ENCODE assay signal across 1 cellular context in the genomic region with DNA sequence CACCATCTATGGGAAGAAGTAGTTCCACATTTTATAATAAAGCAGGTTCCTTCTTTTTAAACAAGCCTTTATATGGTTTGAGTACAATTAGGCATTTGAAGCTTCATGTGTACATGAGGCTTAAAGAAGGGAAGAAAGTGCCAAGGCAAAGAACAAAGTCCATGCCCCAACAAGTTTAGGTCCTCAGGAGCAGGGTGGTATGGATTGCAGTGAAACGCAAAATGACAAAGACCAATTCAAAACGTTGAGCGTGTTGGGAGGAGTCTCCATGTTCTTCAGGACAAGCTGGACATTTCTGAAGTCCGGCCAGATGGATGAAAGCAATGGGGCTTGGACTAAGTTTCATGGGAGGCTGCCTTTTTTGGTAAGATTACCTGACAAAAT.
TF ChIP-seq lines count a peak whose summit lies in the region.

No MANE protein-coding gene starts in this region.

TF ChIP-seq in HepG2, 621 proteins besides CTCF, POLR2A, EP300 and RAD21 (continued from another document and continues in another):
- TF ChIP-seq, protein P1, sequence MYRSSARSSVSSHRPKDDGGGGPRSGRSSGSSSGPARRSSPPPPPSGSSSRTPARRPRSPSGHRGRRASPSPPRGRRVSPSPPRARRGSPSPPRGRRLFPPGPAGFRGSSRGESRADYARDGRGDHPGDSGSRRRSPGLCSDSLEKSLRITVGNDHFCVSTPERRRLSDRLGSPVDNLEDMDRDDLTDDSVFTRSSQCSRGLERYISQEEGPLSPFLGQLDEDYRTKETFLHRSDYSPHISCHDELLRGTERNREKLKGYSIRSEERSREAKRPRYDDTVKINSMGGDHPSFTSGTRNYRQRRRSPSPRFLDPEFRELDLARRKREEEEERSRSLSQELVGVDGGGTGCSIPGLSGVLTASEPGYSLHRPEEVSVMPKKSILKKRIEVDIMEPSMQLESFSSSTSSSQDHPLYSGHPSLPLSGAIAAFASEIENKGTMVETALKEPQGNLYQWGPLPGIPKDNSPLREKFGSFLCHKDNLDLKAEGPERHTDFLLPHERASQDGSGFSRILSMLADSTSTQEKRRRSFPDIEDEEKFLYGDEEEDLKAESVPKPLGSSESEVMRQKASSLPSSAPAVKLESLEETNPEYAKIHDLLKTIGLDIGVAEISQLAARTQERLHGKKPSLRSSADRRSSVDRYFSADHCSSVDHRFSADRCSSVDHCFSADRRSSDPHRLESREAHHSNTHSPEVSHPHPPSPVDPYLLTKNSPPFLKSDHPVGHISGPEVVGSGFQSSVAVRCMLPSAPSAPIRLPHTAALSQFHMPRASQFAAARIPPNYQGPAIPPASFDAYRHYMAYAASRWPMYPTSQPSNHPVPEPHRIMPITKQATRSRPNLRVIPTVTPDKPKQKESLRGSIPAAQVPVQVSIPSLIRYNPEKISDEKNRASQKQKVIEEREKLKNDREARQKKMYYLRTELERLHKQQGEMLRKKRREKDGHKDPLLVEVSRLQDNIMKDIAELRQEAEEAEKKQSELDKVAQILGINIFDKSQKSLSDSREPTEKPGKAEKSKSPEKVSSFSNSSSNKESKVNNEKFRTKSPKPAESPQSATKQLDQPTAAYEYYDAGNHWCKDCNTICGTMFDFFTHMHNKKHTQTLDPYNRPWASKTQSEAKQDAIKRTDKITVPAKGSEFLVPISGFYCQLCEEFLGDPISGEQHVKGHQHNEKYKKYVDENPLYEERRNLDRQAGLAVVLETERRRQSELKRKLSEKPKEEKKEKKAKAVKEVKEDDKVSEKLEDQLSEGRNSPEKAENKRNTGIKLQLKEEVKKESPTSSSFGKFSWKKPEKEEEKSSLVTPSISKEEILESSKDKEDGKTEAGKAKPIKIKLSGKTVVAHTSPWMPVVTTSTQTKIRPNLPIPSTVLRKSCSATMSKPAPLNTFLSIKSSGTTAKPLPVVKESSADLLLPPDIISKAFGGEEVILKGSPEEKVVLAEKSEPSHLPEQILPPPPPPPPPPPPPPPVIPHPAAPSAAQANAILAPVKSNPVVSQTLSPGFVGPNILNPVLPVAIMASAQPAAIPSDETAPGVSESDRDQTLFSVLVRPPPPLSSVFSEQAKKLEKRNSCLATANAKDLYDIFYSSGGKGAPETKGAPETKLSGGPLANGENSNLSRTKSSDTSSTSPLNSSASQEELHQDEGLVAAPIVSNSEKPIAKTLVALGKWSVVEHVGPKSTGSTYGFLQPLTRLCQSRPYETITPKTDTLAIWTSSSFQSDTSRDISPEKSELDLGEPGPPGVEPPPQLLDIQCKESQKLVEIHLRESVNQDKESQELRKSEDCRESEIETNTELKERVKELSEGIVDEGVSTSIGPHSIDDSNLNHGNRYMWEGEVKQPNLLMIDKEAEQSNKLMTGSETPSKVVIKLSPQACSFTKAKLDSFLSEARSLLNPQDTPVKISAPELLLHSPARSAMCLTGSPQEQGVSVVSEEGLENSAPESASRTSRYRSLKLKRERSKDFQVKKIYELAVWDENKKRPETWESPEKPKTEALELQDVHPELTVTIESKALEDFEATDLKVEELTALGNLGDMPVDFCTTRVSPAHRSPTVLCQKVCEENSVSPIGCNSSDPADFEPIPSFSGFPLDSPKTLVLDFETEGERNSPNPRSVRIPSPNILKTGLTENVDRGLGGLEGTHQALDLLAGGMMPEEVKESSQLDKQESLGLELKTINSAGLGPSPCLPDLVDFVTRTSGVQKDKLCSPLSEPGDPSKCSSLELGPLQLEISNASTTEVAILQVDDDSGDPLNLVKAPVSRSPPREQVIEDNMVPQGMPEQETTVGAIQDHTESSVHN (CRISPR knock-in tag; IDR thresholded peaks at IDR 0.05): no peak
- peak; percentile 60 for TF ChIP-seq SALL1 (CRISPR knock-in tag; IDR thresholded peaks at IDR 0.05)
- TF ChIP-seq MIER2 (CRISPR knock-in tag; IDR thresholded peaks at IDR 0.05): no peak
- no peak for TF ChIP-seq ZNF430 (CRISPR knock-in tag; IDR thresholded peaks at IDR 0.05)
- TF ChIP-seq ZNF615 (CRISPR knock-in tag; IDR thresholded peaks at IDR 0.05; ENCODE audit: borderline replicate concordance): no peak; the same call in 1 of the 2 replicates
- no peak for TF ChIP-seq ZBTB20 (CRISPR knock-in tag; IDR thresholded peaks at IDR 0.05; ENCODE audit: borderline replicate concordance, low read depth)
- TF ChIP-seq ZNF335 (CRISPR knock-in tag; IDR thresholded peaks at IDR 0.05): no peak
- TF ChIP-seq HDAC2 (CRISPR knock-in tag; IDR thresholded peaks at IDR 0.05): peak; percentile 66; the same call in 1 of the 2 replicates
- TF ChIP-seq ZNF225 (CRISPR knock-in tag; IDR thresholded peaks at IDR 0.05): no peak
- no peak for TF ChIP-seq NR2F2 (IDR thresholded peaks at IDR 0.05; ENCODE audit: borderline replicate concordance, low read depth)
- TF ChIP-seq NR2F6 (IDR thresholded peaks at IDR 0.05): 0 out of 2 replicates have a peak, but pooled peaks have one; percentile 24
- TF ChIP-seq NR2F6 (CRISPR knock-in tag; IDR thresholded peaks at IDR 0.05): peak; percentile 33; the same call in 1 of the 2 replicates
- TF ChIP-seq ZNF589 (CRISPR knock-in tag; conservative IDR thresholded peaks at IDR 0.05): no peak
- TF ChIP-seq SAFB2 (CRISPR knock-in tag; IDR thresholded peaks at IDR 0.05; ENCODE audit: borderline replicate concordance, low read depth): no peak
- TF ChIP-seq, protein P2, sequence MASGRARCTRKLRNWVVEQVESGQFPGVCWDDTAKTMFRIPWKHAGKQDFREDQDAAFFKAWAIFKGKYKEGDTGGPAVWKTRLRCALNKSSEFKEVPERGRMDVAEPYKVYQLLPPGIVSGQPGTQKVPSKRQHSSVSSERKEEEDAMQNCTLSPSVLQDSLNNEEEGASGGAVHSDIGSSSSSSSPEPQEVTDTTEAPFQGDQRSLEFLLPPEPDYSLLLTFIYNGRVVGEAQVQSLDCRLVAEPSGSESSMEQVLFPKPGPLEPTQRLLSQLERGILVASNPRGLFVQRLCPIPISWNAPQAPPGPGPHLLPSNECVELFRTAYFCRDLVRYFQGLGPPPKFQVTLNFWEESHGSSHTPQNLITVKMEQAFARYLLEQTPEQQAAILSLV (CRISPR knock-in tag; IDR thresholded peaks at IDR 0.05; ENCODE audit: borderline replicate concordance): no peak
- TF ChIP-seq, protein P3, sequence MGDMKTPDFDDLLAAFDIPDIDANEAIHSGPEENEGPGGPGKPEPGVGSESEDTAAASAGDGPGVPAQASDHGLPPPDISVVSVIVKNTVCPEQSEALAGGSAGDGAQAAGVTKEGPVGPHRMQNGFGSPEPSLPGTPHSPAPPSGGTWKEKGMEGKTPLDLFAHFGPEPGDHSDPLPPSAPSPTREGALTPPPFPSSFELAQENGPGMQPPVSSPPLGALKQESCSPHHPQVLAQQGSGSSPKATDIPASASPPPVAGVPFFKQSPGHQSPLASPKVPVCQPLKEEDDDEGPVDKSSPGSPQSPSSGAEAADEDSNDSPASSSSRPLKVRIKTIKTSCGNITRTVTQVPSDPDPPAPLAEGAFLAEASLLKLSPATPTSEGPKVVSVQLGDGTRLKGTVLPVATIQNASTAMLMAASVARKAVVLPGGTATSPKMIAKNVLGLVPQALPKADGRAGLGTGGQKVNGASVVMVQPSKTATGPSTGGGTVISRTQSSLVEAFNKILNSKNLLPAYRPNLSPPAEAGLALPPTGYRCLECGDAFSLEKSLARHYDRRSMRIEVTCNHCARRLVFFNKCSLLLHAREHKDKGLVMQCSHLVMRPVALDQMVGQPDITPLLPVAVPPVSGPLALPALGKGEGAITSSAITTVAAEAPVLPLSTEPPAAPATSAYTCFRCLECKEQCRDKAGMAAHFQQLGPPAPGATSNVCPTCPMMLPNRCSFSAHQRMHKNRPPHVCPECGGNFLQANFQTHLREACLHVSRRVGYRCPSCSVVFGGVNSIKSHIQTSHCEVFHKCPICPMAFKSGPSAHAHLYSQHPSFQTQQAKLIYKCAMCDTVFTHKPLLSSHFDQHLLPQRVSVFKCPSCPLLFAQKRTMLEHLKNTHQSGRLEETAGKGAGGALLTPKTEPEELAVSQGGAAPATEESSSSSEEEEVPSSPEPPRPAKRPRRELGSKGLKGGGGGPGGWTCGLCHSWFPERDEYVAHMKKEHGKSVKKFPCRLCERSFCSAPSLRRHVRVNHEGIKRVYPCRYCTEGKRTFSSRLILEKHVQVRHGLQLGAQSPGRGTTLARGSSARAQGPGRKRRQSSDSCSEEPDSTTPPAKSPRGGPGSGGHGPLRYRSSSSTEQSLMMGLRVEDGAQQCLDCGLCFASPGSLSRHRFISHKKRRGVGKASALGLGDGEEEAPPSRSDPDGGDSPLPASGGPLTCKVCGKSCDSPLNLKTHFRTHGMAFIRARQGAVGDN (CRISPR knock-in tag; IDR thresholded peaks at IDR 0.05): no peak
- TF ChIP-seq, protein P4, sequence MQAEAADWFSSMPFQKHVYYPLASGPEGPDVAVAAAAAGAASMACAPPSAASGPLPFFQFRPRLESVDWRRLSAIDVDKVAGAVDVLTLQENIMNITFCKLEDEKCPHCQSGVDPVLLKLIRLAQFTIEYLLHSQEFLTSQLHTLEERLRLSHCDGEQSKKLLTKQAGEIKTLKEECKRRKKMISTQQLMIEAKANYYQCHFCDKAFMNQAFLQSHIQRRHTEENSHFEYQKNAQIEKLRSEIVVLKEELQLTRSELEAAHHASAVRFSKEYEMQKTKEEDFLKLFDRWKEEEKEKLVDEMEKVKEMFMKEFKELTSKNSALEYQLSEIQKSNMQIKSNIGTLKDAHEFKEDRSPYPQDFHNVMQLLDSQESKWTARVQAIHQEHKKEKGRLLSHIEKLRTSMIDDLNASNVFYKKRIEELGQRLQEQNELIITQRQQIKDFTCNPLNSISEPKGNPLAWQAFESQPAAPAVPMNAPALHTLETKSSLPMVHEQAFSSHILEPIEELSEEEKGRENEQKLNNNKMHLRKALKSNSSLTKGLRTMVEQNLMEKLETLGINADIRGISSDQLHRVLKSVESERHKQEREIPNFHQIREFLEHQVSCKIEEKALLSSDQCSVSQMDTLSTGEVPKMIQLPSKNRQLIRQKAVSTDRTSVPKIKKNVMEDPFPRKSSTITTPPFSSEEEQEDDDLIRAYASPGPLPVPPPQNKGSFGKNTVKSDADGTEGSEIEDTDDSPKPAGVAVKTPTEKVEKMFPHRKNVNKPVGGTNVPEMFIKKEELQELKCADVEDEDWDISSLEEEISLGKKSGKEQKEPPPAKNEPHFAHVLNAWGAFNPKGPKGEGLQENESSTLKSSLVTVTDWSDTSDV (CRISPR knock-in tag; IDR thresholded peaks at IDR 0.05): no peak
- TF ChIP-seq, protein P5, sequence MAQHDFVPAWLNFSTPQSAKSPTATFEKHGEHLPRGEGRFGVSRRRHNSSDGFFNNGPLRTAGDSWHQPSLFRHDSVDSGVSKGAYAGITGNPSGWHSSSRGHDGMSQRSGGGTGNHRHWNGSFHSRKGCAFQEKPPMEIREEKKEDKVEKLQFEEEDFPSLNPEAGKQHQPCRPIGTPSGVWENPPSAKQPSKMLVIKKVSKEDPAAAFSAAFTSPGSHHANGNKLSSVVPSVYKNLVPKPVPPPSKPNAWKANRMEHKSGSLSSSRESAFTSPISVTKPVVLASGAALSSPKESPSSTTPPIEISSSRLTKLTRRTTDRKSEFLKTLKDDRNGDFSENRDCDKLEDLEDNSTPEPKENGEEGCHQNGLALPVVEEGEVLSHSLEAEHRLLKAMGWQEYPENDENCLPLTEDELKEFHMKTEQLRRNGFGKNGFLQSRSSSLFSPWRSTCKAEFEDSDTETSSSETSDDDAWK (CRISPR knock-in tag; IDR thresholded peaks at IDR 0.05): no peak
- 0 out of 2 replicates have a peak, but pooled peaks have one; percentile 9 for TF ChIP-seq ZSCAN9 (CRISPR knock-in tag; IDR thresholded peaks at IDR 0.05; ENCODE audit: borderline replicate concordance)
- no peak for TF ChIP-seq PCBP1 (IDR thresholded peaks at IDR 0.05; ENCODE audit: borderline replicate concordance, low read depth, low read length)
- no peak for TF ChIP-seq ZSCAN29 (CRISPR knock-in tag; conservative IDR thresholded peaks at IDR 0.05)
- TF ChIP-seq, protein P6, sequence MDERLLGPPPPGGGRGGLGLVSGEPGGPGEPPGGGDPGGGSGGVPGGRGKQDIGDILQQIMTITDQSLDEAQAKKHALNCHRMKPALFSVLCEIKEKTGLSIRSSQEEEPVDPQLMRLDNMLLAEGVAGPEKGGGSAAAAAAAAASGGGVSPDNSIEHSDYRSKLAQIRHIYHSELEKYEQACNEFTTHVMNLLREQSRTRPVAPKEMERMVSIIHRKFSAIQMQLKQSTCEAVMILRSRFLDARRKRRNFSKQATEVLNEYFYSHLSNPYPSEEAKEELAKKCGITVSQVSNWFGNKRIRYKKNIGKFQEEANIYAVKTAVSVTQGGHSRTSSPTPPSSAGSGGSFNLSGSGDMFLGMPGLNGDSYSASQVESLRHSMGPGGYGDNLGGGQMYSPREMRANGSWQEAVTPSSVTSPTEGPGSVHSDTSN (CRISPR knock-in tag; IDR thresholded peaks at IDR 0.05): no peak
- no peak for TF ChIP-seq XRCC5 (optimal IDR thresholded peaks at IDR 0.05; ENCODE audit: low read length)
- TF ChIP-seq, protein P7, sequence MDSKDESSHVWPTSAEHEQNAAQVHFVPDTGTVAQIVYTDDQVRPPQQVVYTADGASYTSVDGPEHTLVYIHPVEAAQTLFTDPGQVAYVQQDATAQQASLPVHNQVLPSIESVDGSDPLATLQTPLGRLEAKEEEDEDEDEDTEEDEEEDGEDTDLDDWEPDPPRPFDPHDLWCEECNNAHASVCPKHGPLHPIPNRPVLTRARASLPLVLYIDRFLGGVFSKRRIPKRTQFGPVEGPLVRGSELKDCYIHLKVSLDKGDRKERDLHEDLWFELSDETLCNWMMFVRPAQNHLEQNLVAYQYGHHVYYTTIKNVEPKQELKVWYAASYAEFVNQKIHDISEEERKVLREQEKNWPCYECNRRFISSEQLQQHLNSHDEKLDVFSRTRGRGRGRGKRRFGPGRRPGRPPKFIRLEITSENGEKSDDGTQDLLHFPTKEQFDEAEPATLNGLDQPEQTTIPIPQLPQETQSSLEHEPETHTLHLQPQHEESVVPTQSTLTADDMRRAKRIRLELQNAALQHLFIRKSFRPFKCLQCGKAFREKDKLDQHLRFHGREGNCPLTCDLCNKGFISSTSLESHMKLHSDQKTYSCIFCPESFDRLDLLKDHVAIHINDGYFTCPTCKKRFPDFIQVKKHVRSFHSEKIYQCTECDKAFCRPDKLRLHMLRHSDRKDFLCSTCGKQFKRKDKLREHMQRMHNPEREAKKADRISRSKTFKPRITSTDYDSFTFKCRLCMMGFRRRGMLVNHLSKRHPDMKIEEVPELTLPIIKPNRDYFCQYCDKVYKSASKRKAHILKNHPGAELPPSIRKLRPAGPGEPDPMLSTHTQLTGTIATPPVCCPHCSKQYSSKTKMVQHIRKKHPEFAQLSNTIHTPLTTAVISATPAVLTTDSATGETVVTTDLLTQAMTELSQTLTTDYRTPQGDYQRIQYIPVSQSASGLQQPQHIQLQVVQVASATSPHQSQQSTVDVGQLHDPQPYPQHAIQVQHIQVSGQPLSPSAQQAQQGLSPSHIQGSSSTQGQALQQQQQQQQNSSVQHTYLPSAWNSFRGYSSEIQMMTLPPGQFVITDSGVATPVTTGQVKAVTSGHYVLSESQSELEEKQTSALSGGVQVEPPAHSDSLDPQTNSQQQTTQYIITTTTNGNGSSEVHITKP (CRISPR knock-in tag; IDR thresholded peaks at IDR 0.05; ENCODE audit: low read depth): no peak; the same call in 1 of the 2 replicates
- no peak for TF ChIP-seq ATM (IDR thresholded peaks at IDR 0.05; ENCODE audit: borderline replicate concordance)
- TF ChIP-seq KLF6 (CRISPR knock-in tag; IDR thresholded peaks at IDR 0.05): no peak; the same call in 1 of the 2 replicates
- no peak for TF ChIP-seq ZFP41 (CRISPR knock-in tag; IDR thresholded peaks at IDR 0.05; ENCODE audit: borderline replicate concordance)
